In the genomic region with DNA sequence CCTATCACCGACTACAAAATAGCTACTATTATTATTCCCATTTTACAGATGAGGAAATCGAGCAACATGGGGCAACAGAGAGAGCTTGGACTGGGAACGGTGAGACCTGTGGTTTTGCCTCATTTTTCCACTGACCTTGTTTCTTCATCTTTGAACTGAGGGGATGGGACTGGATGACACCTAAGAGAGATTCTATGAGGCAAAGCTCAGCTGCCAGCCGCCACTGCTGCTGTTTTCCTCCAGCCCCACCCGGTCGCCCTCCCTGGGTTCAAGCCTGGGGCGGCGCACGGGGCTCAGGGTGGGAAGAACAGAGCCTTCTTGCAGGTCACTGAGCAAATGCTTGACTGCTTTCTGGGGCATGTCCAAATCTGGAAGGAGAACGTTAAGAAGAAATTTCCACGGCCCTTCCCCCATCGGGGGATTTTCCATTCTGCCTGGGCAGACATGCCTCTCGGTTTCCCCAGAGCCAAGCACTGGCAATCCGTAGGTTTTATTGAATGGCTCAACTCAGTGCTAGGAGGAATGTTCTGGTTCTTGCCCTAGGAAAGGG, we compare ENCODE assay signal across 16 cellular contexts. TPM values are rescaled to one million over a fixed set of nuclear protein-coding genes. Genes with fewer than 3 reads are reported as not detected.
DNase-seq lines count a peak whose midpoint lies in the region; ATAC-seq, FAIRE-seq and TF ChIP-seq lines count a peak whose summit lies in the region.
"Had no signal": no experiment of that assay in that cellular context is flagged by ENCODE, and none has a peak within 500 bp of the region (broad histone marks: within the 10 kb centered on the region; RNA-seq: fewer than 3 reads in every experiment).

No MANE protein-coding gene starts in this region.

- H3K56ac ChIP-seq in H9 (ENCODE audit: insufficient read length, low read depth, low read length), result no peak overlapping the region

- H3K23me2 ChIP-seq in H9 (ENCODE audit: insufficient read length, low read depth, low read length, poor library complexity, severe bottlenecking), result no peaks in the 10 kb centered on the region

- H3K9ac ChIP-seq in H9 (ENCODE audit: extremely low read depth, insufficient read length, low read length), result no peak overlapping the region

- CTCF ChIA-PET in HEK293T (lab: Yijun Ruan, JAX), result no interaction called here

- DNase-seq in ACHN (peak; percentile 27), GM12891 (ENCODE audit: insufficient read length, low spot score) (no peak), left kidney (ENCODE audit: low read depth, low spot score) (peak; percentile 49), H9 (no peak), NOMO-1 treated with dmso at 0.1 percent for 144 hours (lab: John Stamatoyannopoulos, UW; ENCODE audit: unreplicated experiment) (no peak), HEK293T (ENCODE audit: extremely low spot score) (no peak)
- DNase-seq in activated T-helper 1 cell treated with anti-CD3 and anti-CD28 coated beads, Interleukin-12 subunit alpha, Interleukin-12 subunit beta, Interleukin-2, Interleukin-4 antibody, amounts not matched to agents 30 ng/mL and 10 ng/mL and 1 ng/mL, durations not matched to agents 14 hours and 24 hours and 36 hours (ENCODE audit: low spot score), result no peak
- DNase-seq: left colon, NCI-H226, ovary had no signal

- H4K8ac ChIP-seq in H9 (replicated peaks; ENCODE audit: insufficient read length, low read depth, low read length), result no peak overlapping the region

- no peak overlapping the region for H2BK120ac ChIP-seq in H9 (ENCODE audit: low read depth, low read length, poor library complexity, severe bottlenecking)

- no peak overlapping the region for H4K5ac ChIP-seq in H9 (ENCODE audit: insufficient read length, low read depth, low read length)

- H3K36me3 Mint-ChIP-seq in activated T-helper 1 cell treated with anti-CD3 and anti-CD28 coated beads, Interleukin-12 subunit alpha, Interleukin-12 subunit beta, Interleukin-2, Interleukin-4 antibody, amounts not matched to agents 30 ng/mL and 10 ng/mL and 1 ng/mL, durations not matched to agents 14 hours and 24 hours and 36 hours (ENCODE audit: low read depth), result no peaks in the 10 kb centered on the region
- no peaks in the 10 kb centered on the region; a peak in 1 of 7 replicates for H3K36me3 Mint-ChIP-seq in H9 (ENCODE audit: insufficient read depth in 1 of 3, low read depth in 3 of 3)
- H3K36me3 Mint-ChIP-seq: activated naive CD4-positive, alpha-beta T cell treated with anti-CD3 and anti-CD28 coated beads, Interleukin-2, amount 10 ng/mL, durations not matched to agents 7 days and 5 days; CD8-positive, alpha-beta T cell had no signal

- no peak overlapping the region for H2AFZ ChIP-seq in H9 (ENCODE audit: low read length)

- no peak overlapping the region for H4K91ac ChIP-seq in H9 (ENCODE audit: insufficient read length, low read depth, low read length)

- H3K27ac Mint-ChIP-seq in activated T-helper 1 cell treated with anti-CD3 and anti-CD28 coated beads, Interleukin-12 subunit alpha, Interleukin-12 subunit beta, Interleukin-2, Interleukin-4 antibody, amounts not matched to agents 30 ng/mL and 10 ng/mL and 1 ng/mL, durations not matched to agents 14 hours and 24 hours and 36 hours, result peak overlapping the region; percentile 37
- peak overlapping the region in 1 of 3 experiments; percentile 68; a peak in 1 of 7 replicates for H3K27ac Mint-ChIP-seq in H9

- no CpG with 5 or more reads among the region's 14 CpGs for WGBS in H9 (ENCODE audit: extremely low coverage, insufficient read length, low lambda C conversion rate)

- H3K4me1 ChIP-seq in H9 (ENCODE audit: insufficient read depth, low read length), result no peaks in the 10 kb centered on the region; the same call in 1 of the 2 replicates

- no peak for TF ChIP-seq POLR2A in GM12891 (IDR thresholded peaks at IDR 0.05; ENCODE audit: low read depth, low read length)

- no peak overlapping the region for H3K23ac ChIP-seq in H9 (ENCODE audit: insufficient read length, low read depth, low read length)

- H3K4me3 Mint-ChIP-seq in activated T-helper 1 cell treated with anti-CD3 and anti-CD28 coated beads, Interleukin-12 subunit alpha, Interleukin-12 subunit beta, Interleukin-2, Interleukin-4 antibody, amounts not matched to agents 30 ng/mL and 10 ng/mL and 1 ng/mL, durations not matched to agents 14 hours and 24 hours and 36 hours, result no peak overlapping the region
- H3K4me3 Mint-ChIP-seq in H9, result no peak overlapping the region
- H3K4me3 Mint-ChIP-seq: activated naive CD4-positive, alpha-beta T cell treated with anti-CD3 and anti-CD28 coated beads, Interleukin-2, amount 10 ng/mL, durations not matched to agents 7 days and 5 days had no signal

- peak; percentile 50 for FAIRE-seq in GM12891 (lab: Jason Lieb, UNC)
- FAIRE-seq: frontal cortex had no signal

- TF ChIP-seq CTCF in H9 (conservative IDR thresholded peaks at IDR 0.05), result no peak

- H3K27me3 Mint-ChIP-seq in activated T-helper 1 cell treated with anti-CD3 and anti-CD28 coated beads, Interleukin-12 subunit alpha, Interleukin-12 subunit beta, Interleukin-2, Interleukin-4 antibody, amounts not matched to agents 30 ng/mL and 10 ng/mL and 1 ng/mL, durations not matched to agents 14 hours and 24 hours and 36 hours (ENCODE audit: insufficient read depth), result no peaks in the 10 kb centered on the region
- no peaks in the 10 kb centered on the region for H3K27me3 Mint-ChIP-seq in H9 (ENCODE audit: low read depth)
- H3K27me3 Mint-ChIP-seq: activated naive CD4-positive, alpha-beta T cell treated with anti-CD3 and anti-CD28 coated beads, Interleukin-2, amount 10 ng/mL, durations not matched to agents 7 days and 5 days had no signal

- no peaks in the 10 kb centered on the region for H3K9me3 Mint-ChIP-seq in activated T-helper 1 cell treated with anti-CD3 and anti-CD28 coated beads, Interleukin-12 subunit alpha, Interleukin-12 subunit beta, Interleukin-2, Interleukin-4 antibody, amounts not matched to agents 30 ng/mL and 10 ng/mL and 1 ng/mL, durations not matched to agents 14 hours and 24 hours and 36 hours
- 0 out of 5 replicates have a peak, but pooled peaks cover 0 to 2% of the 10 kb centered on the region in 2 experiments for H3K9me3 Mint-ChIP-seq in H9
- H3K9me3 Mint-ChIP-seq: activated naive CD4-positive, alpha-beta T cell treated with anti-CD3 and anti-CD28 coated beads, Interleukin-2, amount 10 ng/mL, durations not matched to agents 7 days and 5 days; CD8-positive, alpha-beta T cell had no signal

- intact Hi-C loops in activated T-helper 1 cell treated with anti-CD3 and anti-CD28 coated beads, Interleukin-12 subunit alpha, Interleukin-12 subunit beta, Interleukin-2, Interleukin-4 antibody, amounts not matched to agents 30 ng/mL and 10 ng/mL and 1 ng/mL, durations not matched to agents 14 hours and 24 hours and 36 hours (cut with micrococcal nuclease), result no loop called here

- no peak overlapping the region for H3K18ac ChIP-seq in H9 (ENCODE audit: insufficient read length, low read depth, low read length)

- no peak overlapping the region for H3K4me2 ChIP-seq in H9 (ENCODE audit: insufficient read depth, insufficient read length, low read length)

- no peaks in the 10 kb centered on the region for H3K79me1 ChIP-seq in H9 (ENCODE audit: insufficient read depth, low read depth, low read length, poor library complexity, severe bottlenecking)

- in situ Hi-C loops in ACHN (cut with HindIII; ENCODE audit: low pct_ligation_motif_present, low pct_unique_long_range_greater_than_20kb, low sequenced_read_pairs), result no loop called here

- no peaks in the 10 kb centered on the region for H3K27me3 ChIP-seq in H9 (ENCODE audit: insufficient read depth, low read length)
- H3K27me3 ChIP-seq: ovary, upper lobe of left lung had no signal

- H2BK15ac ChIP-seq in H9 (ENCODE audit: low read depth, low read length), result no peak overlapping the region

- H3K14ac ChIP-seq in H9 (ENCODE audit: insufficient read depth, low read length), result no peak overlapping the region

- POLR2A ChIA-PET in HEK293T (lab: Yijun Ruan, JAX), result interaction anchor here (0.9 to 1.4 kb wide), 3 partner anchors 9 to 13 kb away, joined by 5 to 7 read pairs (median 5); no protein-coding TSS in a partner anchor

- H2BK5ac ChIP-seq in H9 (ENCODE audit: insufficient read length, low read length), result no peak overlapping the region

- H3K9me3 ChIP-seq in H9 (ENCODE audit: control insufficient read depth, low read depth, low read length), result no peaks in the 10 kb centered on the region
- H3K9me3 ChIP-seq: ovary, upper lobe of left lung had no signal

- H3K4me1 Mint-ChIP-seq in activated T-helper 1 cell treated with anti-CD3 and anti-CD28 coated beads, Interleukin-12 subunit alpha, Interleukin-12 subunit beta, Interleukin-2, Interleukin-4 antibody, amounts not matched to agents 30 ng/mL and 10 ng/mL and 1 ng/mL, durations not matched to agents 14 hours and 24 hours and 36 hours (ENCODE audit: low read depth), result peaks cover 37% of the 10 kb centered on the region
- H3K4me1 Mint-ChIP-seq in H9, result peaks cover 3 to 9% of the 10 kb centered on the region in 2 experiments

- H2BK12ac ChIP-seq in H9 (ENCODE audit: insufficient read length, low read depth, low read length), result no peak overlapping the region

- no peak overlapping the region for H3T11ph ChIP-seq in H9 (ENCODE audit: low read length)

- no peak overlapping the region for H2AK5ac ChIP-seq in H9 (ENCODE audit: insufficient read length, low read length)

- no peaks in the 10 kb centered on the region for H4K20me1 ChIP-seq in H9 (ENCODE audit: control insufficient read depth, insufficient read depth, insufficient read length)

- H3K4ac ChIP-seq in H9 (ENCODE audit: low read depth, low read length), result no peak overlapping the region

- H3K79me2 ChIP-seq in H9 (ENCODE audit: insufficient read depth, low read length), result no peaks in the 10 kb centered on the region

- ATAC-seq in GM19397 (IDR thresholded peaks at IDR 0.05; ENCODE audit: unreplicated experiment), result no peak

- H2BK20ac ChIP-seq in H9 (ENCODE audit: low read depth, low read length, poor library complexity, severe bottlenecking), result no peak overlapping the region

- no peak overlapping the region for H3K27ac ChIP-seq in H9 (ENCODE audit: insufficient read length, low read depth, low read length)
- H3K27ac ChIP-seq: ovary, upper lobe of left lung, VCaP had no signal

TF ChIP-seq in GM12891, 5 proteins besides CTCF, POLR2A, EP300 and RAD21 (continues in another document):
- no peak for TF ChIP-seq TAF1 (IDR thresholded peaks at IDR 0.05; ENCODE audit: low read depth, low read length)
- TF ChIP-seq SPI1 (IDR thresholded peaks at IDR 0.05; ENCODE audit: low read depth, low read length), result no peak
- no peak for TF ChIP-seq PAX5 (IDR thresholded peaks at IDR 0.05; ENCODE audit: insufficient read depth, low read length, severe bottlenecking)
- no peak for TF ChIP-seq POU2F2 (IDR thresholded peaks at IDR 0.05; ENCODE audit: low read depth, low read length)

TF ChIP-seq in HEK293T, 16 proteins besides CTCF, POLR2A, EP300 and RAD21 (continues in another document):
- TF ChIP-seq CTBP1 (IDR thresholded peaks at IDR 0.05; ENCODE audit: borderline replicate concordance), result no peak
- no peak for TF ChIP-seq FOXK2 (IDR thresholded peaks at IDR 0.05)
- TF ChIP-seq LEF1 (IDR thresholded peaks at IDR 0.05; ENCODE audit: borderline replicate concordance), result no peak
- TF ChIP-seq HDGF (IDR thresholded peaks at IDR 0.05; ENCODE audit: borderline replicate concordance), result no peak

RNA-seq across cellular contexts. Expression of gene DDIT4, which starts 12.3 kb away (rescaled TPM):
- polyA plus RNA-seq in GM12891 (2012; ENCODE audit: low read depth, missing spikeins), result 93.2 TPM
- 178 and 183 TPM in 2 replicates for total RNA-seq in activated T-helper 1 cell treated with anti-CD3 and anti-CD28 coated beads, Interleukin-12 subunit alpha, Interleukin-12 subunit beta, Interleukin-2, Interleukin-4 antibody, amounts not matched to agents 30 ng/mL and 10 ng/mL and 1 ng/mL, durations not matched to agents 14 hours and 24 hours and 36 hours
- 82.9 and 84.0 TPM in 2 replicates for total RNA-seq in H9 (2021)

Comparison
In these comparisons a context has a peak if more than half of its experiments do, and no peak if none do; other contexts are left out.
1. DNase-seq: peak in ACHN (single experiment) and left kidney (single experiment); none in GM12891 (single experiment), activated T-helper 1 cell treated with anti-CD3 and anti-CD28 coated beads, Interleukin-12 subunit alpha, Interleukin-12 subunit beta, Interleukin-2, Interleukin-4 antibody, amounts not matched to agents 30 ng/mL and 10 ng/mL and 1 ng/mL, durations not matched to agents 14 hours and 24 hours and 36 hours (single experiment), H9 (single experiment), NOMO-1 treated with dmso at 0.1 percent for 144 hours (single experiment) and HEK293T (single experiment).